ENCODE assay signal across 9 cellular contexts in genomic region chr2:127649684-127650040, GRCh38. TPM values are rescaled to one million over a fixed set of nuclear protein-coding genes. Genes with fewer than 3 reads are reported as not detected.
DNase-seq lines count a peak whose midpoint lies in the region; ATAC-seq and TF ChIP-seq lines count a peak whose summit lies in the region.
"Had no signal": no experiment of that assay in that cellular context is flagged by ENCODE, and none has a peak within 500 bp of the region (broad histone marks: within the 10 kb centered on the region; RNA-seq: fewer than 3 reads in every experiment).

No MANE protein-coding gene starts in this region.

- H3K4me1 ChIP-seq in ovary (ENCODE audit: insufficient read depth) = no peaks in the 10 kb centered on the region
- peaks cover 20% of the 10 kb centered on the region for H3K4me1 ChIP-seq in testis

- H3K27ac ChIP-seq in ovary = no peak overlapping the region
- H3K27ac ChIP-seq in testis = peak overlapping the region in 1 of 2 donors; percentile 71

- peaks cover 2 to 9% (median 7%) of the 10 kb centered on the region in 3 donors for H3K27me3 Mint-ChIP-seq in CD14-positive monocyte (ENCODE audit: low read depth in 3 of 3)
- H3K27me3 Mint-ChIP-seq: IgD-negative memory B cell had no signal

- H3K4me3 ChIP-seq in ovary (no peak overlapping the region), testis (no peak overlapping the region)

- intact Hi-C loops in CD14-positive monocyte (cut with micrococcal nuclease) = loop anchor here (2.0 kb wide), 1 partner anchor 59 kb away; no protein-coding TSS in a partner anchor
- intact Hi-C loops in ovary (cut with DNase I) = loop anchor here in 1 of 4 donors (10.0 kb wide), 1 partner anchor 115 kb away; the partner anchor contains the start of gene MYO7B
- intact Hi-C loops in testis (cut with DNase I; ENCODE audit: low total_unique reads) = no loop called here

- peak; percentile 88 for TF ChIP-seq CTCF in CD14-positive monocyte (IDR thresholded peaks at IDR 0.05)
- TF ChIP-seq CTCF in ovary (IDR thresholded peaks at IDR 0.05) = peak in 1 of 3 donors; percentile 16
- TF ChIP-seq CTCF in testis (IDR thresholded peaks at IDR 0.05) = peak; percentile 75 to 86 (median 76)

- no peak for TF ChIP-seq EP300 in ovary (IDR thresholded peaks at IDR 0.05)

- H3K4me3 Mint-ChIP-seq in CD14-positive monocyte = peak overlapping the region in 1 of 2 donors; percentile 34

- no peak for TF ChIP-seq POLR2A in ovary (IDR thresholded peaks at IDR 0.05)
- no peak for TF ChIP-seq POLR2A in testis (IDR thresholded peaks at IDR 0.05)

- H3K27ac Mint-ChIP-seq in CD14-positive monocyte = peak overlapping the region in 2 of 7 donors; percentile 26 to 36

- ATAC-seq in GM19452 (IDR thresholded peaks at IDR 0.05; ENCODE audit: unreplicated experiment) = peak; percentile 63

- no peaks in the 10 kb centered on the region for H3K9me3 Mint-ChIP-seq in CD14-positive monocyte
- H3K9me3 Mint-ChIP-seq: IgD-negative memory B cell had no signal

- H3K36me3 ChIP-seq in ovary (no peaks in the 10 kb centered on the region), testis (ENCODE audit: low read depth, missing control alignments) (no peaks in the 10 kb centered on the region)

- WGBS in ovary, 3 donors = 30 to 36% (median 30%) methylated on average over 7 of the region's 7 CpGs
- WGBS in testis, 2 donors = 37 to 48% methylated on average over 7 of the region's 7 CpGs

- no peaks in the 10 kb centered on the region for H3K27me3 ChIP-seq in ovary
- no peaks in the 10 kb centered on the region for H3K27me3 ChIP-seq in testis

- H3K4me1 Mint-ChIP-seq in CD14-positive monocyte = peaks cover 29% of the 10 kb centered on the region

- DNase-seq in CD14-positive monocyte (ENCODE audit: low spot score) (peak; percentile 86), LoVo (ENCODE audit: low spot score) (peak; percentile 77), SK-N-DZ (ENCODE audit: low spot score) (peak; percentile 81), germinal center (ENCODE audit: low spot score) (peak; percentile 74), ovary (peak; percentile 37 to 76 (median 69)), testis (peak; percentile 86)
- peak; percentile 86 for DNase-seq in activated naive CD4-positive, alpha-beta T cell treated with Interleukin-2 at 50 U/mL for 16 hours

- no peaks in the 10 kb centered on the region for H3K36me3 Mint-ChIP-seq in CD14-positive monocyte

- no peaks in the 10 kb centered on the region for H3K9me3 ChIP-seq in ovary
- no peaks in the 10 kb centered on the region for H3K9me3 ChIP-seq in testis

RNA-seq across cellular contexts. Expression of gene GPR17, which starts 3.7 kb away (rescaled TPM):
- polyA plus RNA-seq in CD14-positive monocyte (not detected), ovary (under 1 TPM in 1 of 2 donors, not detected in 1; 0.18 TPM), testis (ENCODE audit: insufficient read depth, low read depth, low replicate concordance) (0.29 TPM)
- not detected in 2 replicates for polyA plus RNA-seq in SK-N-DZ (2014; cell fraction: cytosol; rRNA removed)
- polyA plus RNA-seq in SK-N-DZ (2014; cell fraction: nucleus; rRNA removed) = not detected in 2 replicates
- total RNA-seq in ovary (not detected), testis (under 1 TPM in 1 of 2 donors, not detected in 1; 0.25 TPM)
- polyA plus RNA-seq: IgD-negative memory B cell had no signal

RNA-seq across cellular contexts. Expression of gene LIMS2, which starts 25.7 kb away (rescaled TPM):
- 1 to 10 TPM in 1 of 2 donors, under 1 TPM in 1; 0.13 to 1.3 TPM for polyA plus RNA-seq in CD14-positive monocyte
- polyA plus RNA-seq in SK-N-DZ (2014; cell fraction: cytosol; rRNA removed) = 4.7 and 7.0 TPM in 2 replicates
- polyA plus RNA-seq in SK-N-DZ (2014; cell fraction: nucleus; rRNA removed) = 1.4 and 1.9 TPM in 2 replicates
- 10 to 100 TPM in 4 of 7 donors, 1 to 10 TPM in 3; 3.8 to 70.4 (median 19.1) TPM for total RNA-seq in ovary
- polyA plus RNA-seq in ovary = 10 to 100 TPM; 12.7 to 31.0 TPM
- total RNA-seq in testis = 10 to 100 TPM; 19.0 to 19.3 TPM
- polyA plus RNA-seq in testis (ENCODE audit: insufficient read depth, low read depth, low replicate concordance) = 23.6 TPM

RNA-seq across cellular contexts. Expression of gene SFT2D3, which starts 51.6 kb away (rescaled TPM):
- polyA plus RNA-seq in CD14-positive monocyte (1 to 10 TPM in 1 of 2 donors, not detected in 1; 3.8 TPM), ovary (1 to 10 TPM; 5.1 to 8.5 TPM), testis (ENCODE audit: insufficient read depth, low read depth, low replicate concordance) (7.4 TPM)
- 13.7 and 16.2 TPM in 2 replicates for polyA plus RNA-seq in SK-N-DZ (2014; cell fraction: cytosol; rRNA removed)
- 10.8 and 12.8 TPM in 2 replicates for polyA plus RNA-seq in SK-N-DZ (2014; cell fraction: nucleus; rRNA removed)
- total RNA-seq in ovary (1 to 10 TPM; 6.1 to 9.8 (median 6.9) TPM), testis (10 to 100 TPM; 12.9 to 13.2 TPM)
- polyA plus RNA-seq: IgD-negative memory B cell had no signal

Comparison
In these comparisons a context has a peak if more than half of its experiments do, and no peak if none do; other contexts are left out.
1. RNA of gene LIMS2, which starts 25.7 kb away (polyA plus RNA-seq): 12.7 to 31.0 TPM in ovary and 23.6 TPM in testis (single experiment); 0.13 to 1.3 TPM in CD14-positive monocyte; every median in the first group is over 4 times any median in the second.
2. Peak in every context shown above with its lines, with median percentiles within 50 percentile points of each other: DNase-seq.